17 cellular contexts compared by ENCODE assay signal in genomic region chr9:82101475-82101874, GRCh38.
DNase-seq lines count a peak whose midpoint lies in the region; TF ChIP-seq lines count a peak whose summit lies in the region.
"Had no signal": no experiment of that assay in that cellular context is flagged by ENCODE, and none has a peak within 500 bp of the region (broad histone marks: within the 10 kb centered on the region; RNA-seq: fewer than 3 reads in every experiment).

No MANE protein-coding gene starts in this region.

- H4K20me1 ChIP-seq in Loucy (ENCODE audit: insufficient read depth, low read length, poor library complexity, severe bottlenecking) (no peaks in the 10 kb centered on the region), SU-DHL-6 (ENCODE audit: low read depth, low read length) (no peaks in the 10 kb centered on the region)

- H3F3A ChIP-seq in Loucy (ENCODE audit: low read depth) (no peaks in the 10 kb centered on the region), SU-DHL-6 (ENCODE audit: insufficient read depth) (no peaks in the 10 kb centered on the region)

- no peak overlapping the region for H4K8ac ChIP-seq in mesendoderm (ENCODE audit: low read depth, low read length)

- H3K9ac ChIP-seq in Loucy (ENCODE audit: low read depth, low read length, poor library complexity, severe bottlenecking) (no peak overlapping the region), SU-DHL-6 (ENCODE audit: low read length) (no peak overlapping the region), mesendoderm (ENCODE audit: low read length) (no peak overlapping the region)

- no peaks in the 10 kb centered on the region for H3K27me3 Mint-ChIP-seq in activated CD4-positive, alpha-beta T cell treated with anti-CD3 and anti-CD28 coated beads, Interleukin-2, amount 10 ng/mL, durations not matched to agents 24 days and 14 days
- H3K27me3 Mint-ChIP-seq: CD4-positive, CD25-positive, alpha-beta regulatory T cell had no signal

- H3K4me2 ChIP-seq in Loucy (ENCODE audit: low read depth, low read length, poor library complexity, severe bottlenecking) (no peak overlapping the region), SU-DHL-6 (ENCODE audit: low read depth, low read length, poor library complexity, severe bottlenecking) (no peak overlapping the region), mesendoderm (ENCODE audit: low read length) (no peak overlapping the region)
- H3K4me2 ChIP-seq: smooth muscle cell had no signal

- peaks cover 10% of the 10 kb centered on the region; the same call in 1 of the 2 replicates for H3K9me3 ChIP-seq in Loucy (ENCODE audit: insufficient read depth, low read depth, low read length)
- H3K9me3 ChIP-seq in SU-DHL-6 (ENCODE audit: insufficient read depth, low read length), result no peaks in the 10 kb centered on the region
- H3K9me3 ChIP-seq: colonic mucosa, upper lobe of right lung had no signal

- H2AFZ ChIP-seq in Loucy (ENCODE audit: low read length), result no peak overlapping the region
- H2AFZ ChIP-seq in SU-DHL-6 (ENCODE audit: low read depth, low read length, severe bottlenecking), result peak overlapping the region; percentile 55

- H3K27ac ChIP-seq in SU-DHL-6 (ENCODE audit: low read depth, low read length), result no peak overlapping the region
- no peak overlapping the region for H3K27ac ChIP-seq in mesendoderm (ENCODE audit: low read depth, low read length)
- H3K27ac ChIP-seq: colonic mucosa, epithelial cell of prostate, ovary, upper lobe of right lung had no signal

- no peak overlapping the region for H3K4ac ChIP-seq in mesendoderm (ENCODE audit: low read depth, low read length)

- no peaks in the 10 kb centered on the region for H3K79me1 ChIP-seq in mesendoderm (ENCODE audit: low read length)

- H3K56ac ChIP-seq in mesendoderm (ENCODE audit: low read length), result no peak overlapping the region

- no peak overlapping the region for H2AK5ac ChIP-seq in mesendoderm (ENCODE audit: low read length)

- H3K27ac Mint-ChIP-seq in activated CD4-positive, alpha-beta T cell treated with anti-CD3 and anti-CD28 coated beads, Interleukin-2, amount 10 ng/mL, durations not matched to agents 24 days and 14 days, result no peak overlapping the region
- H3K27ac Mint-ChIP-seq: CD4-positive, CD25-positive, alpha-beta regulatory T cell; stimulated activated effector memory CD8-positive, alpha-beta T cell treated with anti-CD3 and anti-CD28 coated beads, Interleukin-12 subunit alpha, Interleukin-12 subunit beta, amount 100 ng/mL, for 72 hours had no signal

- no peak overlapping the region for H3K4me3 ChIP-seq in Loucy (ENCODE audit: low read length, poor library complexity, severe bottlenecking)
- H3K4me3 ChIP-seq in SU-DHL-6 (ENCODE audit: insufficient read depth, low read length, poor library complexity, severe bottlenecking), result no peak overlapping the region
- no peak overlapping the region for H3K4me3 ChIP-seq in mesendoderm (ENCODE audit: low read length)
- H3K4me3 ChIP-seq: colonic mucosa, ovary, smooth muscle cell, upper lobe of right lung had no signal

- H3K36me3 ChIP-seq in Loucy (ENCODE audit: insufficient read depth, low read length) (no peaks in the 10 kb centered on the region), SU-DHL-6 (ENCODE audit: low read length) (no peaks in the 10 kb centered on the region), mesendoderm (ENCODE audit: control insufficient read depth, insufficient read depth, low read length) (no peaks in the 10 kb centered on the region)
- H3K36me3 ChIP-seq: colonic mucosa, ovary, upper lobe of right lung had no signal

- no peak overlapping the region for H3K18ac ChIP-seq in mesendoderm (ENCODE audit: low read length)

- DNase-seq in DMS53 (lab: John Stamatoyannopoulos, UW), result peak; percentile 25
- no peak for DNase-seq in DMS53 treated with DMSO at 0.1 percent for 48 hours (lab: John Stamatoyannopoulos, UW; ENCODE audit: unreplicated experiment)
- DNase-seq in mesendoderm, result peak; percentile 35
- DNase-seq in activated CD4-positive, alpha-beta T cell treated with anti-CD3 and anti-CD28 coated beads, Interleukin-2, amount 10 ng/mL, durations not matched to agents 24 days and 14 days, result no peak
- no peak for DNase-seq in NOMO-1 treated with dmso at 0.1 percent for 144 hours (lab: John Stamatoyannopoulos, UW; ENCODE audit: unreplicated experiment)
- DNase-seq in foreskin melanocyte, result no peak
- DNase-seq: activated gamma-delta T cell treated with Interleukin-2 at 50 U/mL for 16 hours; CD4-positive, CD25-positive, alpha-beta regulatory T cell; colonic mucosa; NCI-H1092; ovary; upper lobe of right lung had no signal

- no peak overlapping the region for H3K23ac ChIP-seq in mesendoderm (ENCODE audit: low read length)

- no peaks in the 10 kb centered on the region for H3K36me3 Mint-ChIP-seq in activated CD4-positive, alpha-beta T cell treated with anti-CD3 and anti-CD28 coated beads, Interleukin-2, amount 10 ng/mL, durations not matched to agents 24 days and 14 days (ENCODE audit: low read depth)
- H3K36me3 Mint-ChIP-seq: CD4-positive, CD25-positive, alpha-beta regulatory T cell; stimulated activated effector memory CD8-positive, alpha-beta T cell treated with anti-CD3 and anti-CD28 coated beads, Interleukin-12 subunit alpha, Interleukin-12 subunit beta, amount 100 ng/mL, for 72 hours had no signal

- H4K5ac ChIP-seq in mesendoderm (ENCODE audit: low read length), result no peak overlapping the region

- H3K4me1 Mint-ChIP-seq in activated CD4-positive, alpha-beta T cell treated with anti-CD3 and anti-CD28 coated beads, Interleukin-2, amount 10 ng/mL, durations not matched to agents 24 days and 14 days, result no peaks in the 10 kb centered on the region
- H3K4me1 Mint-ChIP-seq: CD4-positive, CD25-positive, alpha-beta regulatory T cell; stimulated activated effector memory CD8-positive, alpha-beta T cell treated with anti-CD3 and anti-CD28 coated beads, Interleukin-12 subunit alpha, Interleukin-12 subunit beta, amount 100 ng/mL, for 72 hours had no signal

- H3K79me2 ChIP-seq in Loucy (ENCODE audit: insufficient read depth, low read length), result no peaks in the 10 kb centered on the region
- H3K79me2 ChIP-seq in SU-DHL-6 (ENCODE audit: insufficient read depth, low read length), result no peaks in the 10 kb centered on the region
- H3K79me2 ChIP-seq in mesendoderm (ENCODE audit: control insufficient read depth, insufficient read depth, low read length), result no peaks in the 10 kb centered on the region

- no peaks in the 10 kb centered on the region for H3K27me3 ChIP-seq in Loucy (ENCODE audit: insufficient read depth, low read length, poor library complexity, severe bottlenecking)
- no peaks in the 10 kb centered on the region for H3K27me3 ChIP-seq in SU-DHL-6 (ENCODE audit: low read length)
- H3K27me3 ChIP-seq in mesendoderm (ENCODE audit: insufficient read depth, low read length, poor library complexity), result no peaks in the 10 kb centered on the region
- H3K27me3 ChIP-seq: colonic mucosa, ovary, upper lobe of right lung had no signal

- no peaks in the 10 kb centered on the region for H3K4me1 ChIP-seq in Loucy (ENCODE audit: insufficient read depth, low read length, poor library complexity, severe bottlenecking)
- no peaks in the 10 kb centered on the region for H3K4me1 ChIP-seq in mesendoderm (ENCODE audit: control insufficient read depth, low read depth, low read length)
- H3K4me1 ChIP-seq: colonic mucosa, upper lobe of right lung had no signal

- H2BK5ac ChIP-seq in mesendoderm (ENCODE audit: low read length), result no peak overlapping the region

- peaks cover 9% of the 10 kb centered on the region for H3K9me3 Mint-ChIP-seq in activated CD4-positive, alpha-beta T cell treated with anti-CD3 and anti-CD28 coated beads, Interleukin-2, amount 10 ng/mL, durations not matched to agents 24 days and 14 days

- no peak overlapping the region for H2BK120ac ChIP-seq in mesendoderm (ENCODE audit: low read depth, low read length)

- WGBS in mesendoderm (ENCODE audit: extremely low coverage, insufficient coverage, low lambda C conversion rate), result no CpG with 5 or more reads among the region's 1 CpG

- peak; percentile 52 for TF ChIP-seq CTCF in Loucy (conservative IDR thresholded peaks at IDR 0.05; ENCODE audit: low read length)
- TF ChIP-seq CTCF in SU-DHL-6 (IDR thresholded peaks at IDR 0.05; ENCODE audit: insufficient read depth, low read length, poor library complexity, severe bottlenecking), result peak; percentile 25

- intact Hi-C loops in activated CD4-positive, alpha-beta T cell treated with anti-CD3 and anti-CD28 coated beads, Interleukin-2, amount 10 ng/mL, durations not matched to agents 24 days and 14 days (cut with micrococcal nuclease), result no loop called here

- H2BK15ac ChIP-seq in mesendoderm (replicated peaks; ENCODE audit: low read depth), result no peak overlapping the region

- H3K4me3 Mint-ChIP-seq in activated CD4-positive, alpha-beta T cell treated with anti-CD3 and anti-CD28 coated beads, Interleukin-2, amount 10 ng/mL, durations not matched to agents 24 days and 14 days, result no peak overlapping the region
- H3K4me3 Mint-ChIP-seq: CD4-positive, CD25-positive, alpha-beta regulatory T cell; stimulated activated effector memory CD8-positive, alpha-beta T cell treated with anti-CD3 and anti-CD28 coated beads, Interleukin-12 subunit alpha, Interleukin-12 subunit beta, amount 100 ng/mL, for 72 hours had no signal

- H3K9me2 ChIP-seq in Loucy (replicated peaks; ENCODE audit: low read depth, low read length) (no peaks in the 10 kb centered on the region), SU-DHL-6 (replicated peaks; ENCODE audit: insufficient read depth, low read length) (no peaks in the 10 kb centered on the region)

Comparison
In these comparisons a context has a peak if more than half of its experiments do, and no peak if none do; other contexts are left out.
1. DNase-seq: peak in DMS53 (single experiment) and mesendoderm (single experiment); none in DMS53 treated with DMSO at 0.1 percent for 48 hours (single experiment), activated CD4-positive, alpha-beta T cell treated with anti-CD3 and anti-CD28 coated beads, Interleukin-2, amount 10 ng/mL, durations not matched to agents 24 days and 14 days (single experiment), NOMO-1 treated with dmso at 0.1 percent for 144 hours (single experiment) and foreskin melanocyte (single experiment).